In the genomic region with DNA sequence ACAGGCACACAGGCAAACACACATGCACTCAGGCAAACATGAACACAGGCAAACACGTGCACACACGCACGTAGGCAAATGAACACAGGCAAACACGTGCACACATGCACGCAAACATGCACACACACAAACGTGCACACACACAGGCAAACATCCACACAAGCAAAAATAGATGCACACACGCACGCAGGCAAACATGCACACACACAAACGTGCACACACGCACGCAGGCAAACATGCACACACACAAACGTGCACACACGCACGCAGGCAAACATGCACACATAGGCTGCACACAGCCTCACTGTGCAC, we compare ENCODE assay signal across 7 cellular contexts. TPM values are rescaled to one million over a fixed set of nuclear protein-coding genes. Genes with fewer than 3 reads are reported as not detected.
DNase-seq lines count a peak whose midpoint lies in the region; ATAC-seq, FAIRE-seq and TF ChIP-seq lines count a peak whose summit lies in the region.
"Not testable (repeated sequence)": the region's sequence is repeated elsewhere in the genome, so short reads cannot be mapped to it uniquely, and the experiment has no call there.
"Had no signal": no experiment of that assay in that cellular context is flagged by ENCODE, and none has a peak within 500 bp of the region (broad histone marks: within the 10 kb centered on the region; RNA-seq: fewer than 3 reads in every experiment).

No MANE protein-coding gene starts in this region.

- BruUV-seq in K562 (replicated peaks; lab: Mats Ljungman, UMichigan) = not testable (repeated sequence)

- 81% methylated on average over 14 of the region's 14 CpGs for WGBS in K562 (ENCODE audit: insufficient coverage, low coverage, missing lambda C conversion rate)
- WGBS in gastroesophageal sphincter (ENCODE audit: low coverage in 1 of 2), 2 donors = 61 to 67% methylated on average over 6 to 7 of the region's 14 CpGs

- H3K79me2 ChIP-seq in K562 (ENCODE audit: control insufficient read depth, insufficient read depth, low read length) = peaks cover 31% of the 10 kb centered on the region
- H3K79me2 ChIP-seq in neural progenitor cell (ENCODE audit: low read depth) = not testable (repeated sequence)

- in situ Hi-C loops in K562 (cut with MboI) = not testable (repeated sequence)

- H3K4me3 ChIP-seq in HEK293 (ENCODE audit: low read depth, low read length); K562; gastroesophageal sphincter; neural progenitor cell; stomach smooth muscle (ENCODE audit: low read length in 2 of 2): not testable (repeated sequence)

- TF ChIP-seq EP300 in K562 (IDR thresholded peaks at IDR 0.05; ENCODE audit: low read length); gastroesophageal sphincter (IDR thresholded peaks at IDR 0.05): not testable (repeated sequence)

- H2AFZ ChIP-seq in K562 (ENCODE audit: low read depth, low read length); neural progenitor cell (replicated peaks): not testable (repeated sequence)

- peak; percentile 19 for FAIRE-seq in K562 (lab: Jason Lieb, UNC)

- H3K9ac ChIP-seq in K562 (ENCODE audit: insufficient read depth in 1 of 2, low read depth in 2 of 2, low read length in 2 of 2); neural progenitor cell; stomach smooth muscle (ENCODE audit: low read length in 2 of 2): not testable (repeated sequence)

- peaks cover 0 to 32% of the 10 kb centered on the region in 2 experiments; a peak in 2 of 3 replicates for H3K36me3 ChIP-seq in HEK293 (ENCODE audit: control insufficient read depth in 2 of 2, insufficient read depth in 1 of 2, low read length in 2 of 2)
- peaks cover 48% of the 10 kb centered on the region; the same call in 2 of the 3 replicates for H3K36me3 ChIP-seq in K562 (ENCODE audit: control insufficient read depth, insufficient read depth, low read length)
- peaks cover 0 to 54% of the 10 kb centered on the region in 2 donors for H3K36me3 ChIP-seq in gastroesophageal sphincter
- not testable (repeated sequence) for H3K36me3 ChIP-seq in neural progenitor cell
- H3K36me3 ChIP-seq in stomach smooth muscle (ENCODE audit: control insufficient read depth in 2 of 2, insufficient read depth in 2 of 2, low read length in 2 of 2) = peaks cover 21 to 34% of the 10 kb centered on the region in 2 donors

- peak overlapping the region; percentile 43 for H3K27ac Mint-ChIP-seq in neural progenitor cell

- peaks cover 31% of the 10 kb centered on the region for H3K4me1 Mint-ChIP-seq in neural progenitor cell

- not testable (repeated sequence) for H3K27ac ChIP-seq in HEK293 (ENCODE audit: extremely low read depth, low read depth, low read length); K562 (ENCODE audit: extremely low read depth, low read depth, low read length); neural progenitor cell
- H3K27ac ChIP-seq in gastroesophageal sphincter (peak overlapping the region in 3 of 4 donors; percentile 92 to 100 (median 99)), stomach smooth muscle (ENCODE audit: low read length) (peak overlapping the region; percentile 100)

- not testable (repeated sequence) for TF ChIP-seq RAD21 in K562 (CRISPR knock-in tag; conservative IDR thresholded peaks at IDR 0.05 in 1 of 2, IDR thresholded peaks at IDR 0.05 in 1 of 2)

- ATAC-seq in K562, gastroesophageal sphincter: not testable (repeated sequence)

- H3K9me3 ChIP-seq in HEK293 (ENCODE audit: control insufficient read depth, insufficient read depth, low read depth, low read length); K562 (replicated peaks; ENCODE audit: control insufficient read depth, insufficient read depth, low read depth, low read length); gastroesophageal sphincter; neural progenitor cell (ENCODE audit: low read depth); stomach smooth muscle (ENCODE audit: control insufficient read depth in 2 of 2, low read length in 2 of 2): not testable (repeated sequence)

- TF ChIP-seq POLR2A in K562 (conservative IDR thresholded peaks at IDR 0.05); gastroesophageal sphincter (IDR thresholded peaks at IDR 0.05): not testable (repeated sequence)

- H3K9me1 ChIP-seq in K562 (ENCODE audit: control insufficient read depth, insufficient read depth, low read length) = not testable (repeated sequence)

- H3K4me3 Mint-ChIP-seq in neural progenitor cell = peak overlapping the region; percentile 66

- H3K9me3 Mint-ChIP-seq in neural progenitor cell = not testable (repeated sequence)

- not testable (repeated sequence) for H3K27me3 ChIP-seq in K562 (ENCODE audit: control insufficient read depth in 2 of 2, insufficient read depth in 2 of 2, low read length in 2 of 2); gastroesophageal sphincter; neural progenitor cell; stomach smooth muscle (ENCODE audit: control insufficient read depth in 1 of 2, insufficient read depth in 2 of 2, low read length in 2 of 2)

- peaks cover 13% of the 10 kb centered on the region for H3K27me3 Mint-ChIP-seq in neural progenitor cell (ENCODE audit: insufficient read depth, low read depth)

- H3K36me3 Mint-ChIP-seq in neural progenitor cell = not testable (repeated sequence)

- DNase-seq in K562 (ENCODE audit: extremely low read depth in 1 of 4, low spot score in 3 of 4); neural progenitor cell (ENCODE audit: low spot score): not testable (repeated sequence)

- H3K4me1 ChIP-seq in HEK293 (ENCODE audit: control insufficient read depth, insufficient read depth, low read length) = not testable (repeated sequence)
- peaks cover 22 to 73% of the 10 kb centered on the region in 2 experiments for H3K4me1 ChIP-seq in K562 (replicated peaks in 1 of 2; ENCODE audit: control insufficient read depth in 2 of 2, insufficient read depth in 2 of 2, low read length in 2 of 2)
- H3K4me1 ChIP-seq in gastroesophageal sphincter = peaks cover 2 to 61% (median 37%) of the 10 kb centered on the region in 3 donors
- peaks cover 27% of the 10 kb centered on the region for H3K4me1 ChIP-seq in neural progenitor cell
- peaks cover 57% of the 10 kb centered on the region for H3K4me1 ChIP-seq in stomach smooth muscle (ENCODE audit: control insufficient read depth, insufficient read depth, low read length)

- H3K4me2 ChIP-seq in K562 (ENCODE audit: insufficient read depth, low read length); neural progenitor cell: not testable (repeated sequence)

- POLR2A ChIA-PET in HEK293 (lab: Yijun Ruan, JAX) (interaction anchor here (1.8 kb wide), 1 partner anchor 302 kb away, joined by 3 read pairs; no protein-coding TSS in a partner anchor), K562 (lab: Yijun Ruan, JAX) (interaction anchor here (1.5 kb wide), 1 partner anchor 31 kb away, joined by 4 read pairs; no protein-coding TSS in a partner anchor)

- intact Hi-C loops in K562 (cut with micrococcal nuclease) = not testable (repeated sequence)

- H4K20me1 ChIP-seq in K562 (replicated peaks; ENCODE audit: control insufficient read depth, insufficient read depth, low read length) (peaks cover 11% of the 10 kb centered on the region; the same call in 1 of the 2 replicates), neural progenitor cell (ENCODE audit: low read depth) (peaks cover 47% of the 10 kb centered on the region)

- CTCF ChIA-PET in HEK293 (lab: Yijun Ruan, JAX) (interaction anchor here (0.6 to 3.5 kb wide), 12 partner anchors 20 to 611 kb away, joined by 3 to 25 read pairs (median 5); a partner anchor contains a TSS), K562 (lab: Yijun Ruan, JAX; ENCODE audit: low intra/inter-chr PET ratio) (interaction anchor here (1.4 to 2.4 kb wide), 3 partner anchors 34 to 53 kb away, joined by 5 to 24 read pairs (median 8); no protein-coding TSS in a partner anchor)

- TF ChIP-seq CTCF in HEK293 (tag by site-specific recombination; IDR thresholded peaks at IDR 0.05); K562 (IDR thresholded peaks at IDR 0.05 in 2 of 3, conservative IDR thresholded peaks at IDR 0.05 in 1 of 3; ENCODE audit: insufficient read depth in 2 of 3, low read depth in 1 of 3, low read length in 3 of 3); gastroesophageal sphincter (IDR thresholded peaks at IDR 0.05); neural progenitor cell (IDR thresholded peaks at IDR 0.05): not testable (repeated sequence)

- not testable (repeated sequence) for H3F3A ChIP-seq in neural progenitor cell (ENCODE audit: low read depth)

RNA-seq across cellular contexts. Expression of a gene that starts 33.8 kb away (rescaled TPM):
- total RNA-seq in K562 (2011; cell fraction: chromatin; rRNA removed; ENCODE audit: low replicate concordance) = 21.1 and 62.3 TPM in 2 replicates
- total RNA-seq in K562 (2011; cell fraction: nucleolus; rRNA removed) = 28.3 and 30.5 TPM in 2 replicates
- total RNA-seq in K562 (2011; cell fraction: nucleoplasm; rRNA removed) = 15.8 and 17.5 TPM in 2 replicates
- total RNA-seq in K562 (2014; rRNA removed) (6.0 and 10.7 TPM in 2 replicates), K562 (2014; rRNA removed; fragmentation: Illumina TruSeq; extraction: Trizol) (1.4 and 1.9 TPM in 2 replicates), K562 (2015; rRNA removed; fragmentation: Illumina TruSeq; extraction: Trizol) (4.1 and 5.3 TPM in 2 replicates), K562 (2021) (21.4 and 22.1 TPM in 2 replicates), gastroesophageal sphincter (100 to 1,000 TPM in 1 of 4 donors, 10 to 100 TPM in 3; 50.8 to 165 (median 61.5) TPM), neural progenitor cell (ENCODE audit: low replicate concordance) (8.6 and 26.6 TPM in 2 replicates)
- polyA plus RNA-seq in K562 (2011; rRNA removed) (2.9 and 5.8 TPM in 2 replicates), K562 (2014; fragmentation: Illumina TruSeq; extraction: Trizol) (8.0 and 11.3 TPM in 2 replicates), K562 (2014; fragmentation: Nextera tagmentation; extraction: Ambion mirVana) (under 1 TPM; 0.38 to 0.61 TPM), K562 (2014; rRNA removed) (7.6 and 8.3 TPM in 2 replicates)
- 2.9 and 6.4 TPM in 2 replicates for polyA plus RNA-seq in K562 (2011; cell fraction: cytosol; rRNA removed)
- polyA plus RNA-seq in K562 (2011; cell fraction: nucleus; rRNA removed) = 9.4 and 20.2 TPM in 2 replicates
- 16.8 and 22.4 TPM in 2 replicates for polyA plus RNA-seq in K562 (2012)
- polyA minus RNA-seq in K562 (2011; rRNA and poly(A)+ RNA removed) = 5.1 and 9.5 TPM in 2 replicates
- 15.8 and 26.9 TPM in 2 replicates for polyA minus RNA-seq in K562 (2011; cell fraction: cytosol; rRNA and poly(A)+ RNA removed)
- 13.1 and 15.9 TPM in 2 replicates for polyA minus RNA-seq in K562 (2011; cell fraction: nucleus; rRNA and poly(A)+ RNA removed)

RNA-seq across cellular contexts. Expression of a gene that starts 39.9 kb away (rescaled TPM):
- total RNA-seq in K562 (2011; cell fraction: chromatin; rRNA removed; ENCODE audit: low replicate concordance) = 35.4 and 89.8 TPM in 2 replicates
- total RNA-seq in K562 (2011; cell fraction: nucleolus; rRNA removed) = 60.3 and 65.9 TPM in 2 replicates
- 35.3 and 37.6 TPM in 2 replicates for total RNA-seq in K562 (2011; cell fraction: nucleoplasm; rRNA removed)
- total RNA-seq in K562 (2014; rRNA removed) (46.5 and 57.8 TPM in 2 replicates), K562 (2014; rRNA removed; fragmentation: Illumina TruSeq; extraction: Trizol) (7.6 and 7.9 TPM in 2 replicates), K562 (2015; rRNA removed; fragmentation: Illumina TruSeq; extraction: Trizol) (25.6 and 27.3 TPM in 2 replicates), K562 (2021) (42.1 and 49.2 TPM in 2 replicates), gastroesophageal sphincter (10 to 100 TPM; 20.3 to 34.2 (median 28.6) TPM), neural progenitor cell (ENCODE audit: low replicate concordance) (6.0 and 35.4 TPM in 2 replicates)
- polyA plus RNA-seq in K562 (2011; rRNA removed) (15.0 and 19.4 TPM in 2 replicates), K562 (2014; fragmentation: Illumina TruSeq; extraction: Trizol) (9.6 and 20.4 TPM in 2 replicates), K562 (2014; fragmentation: Nextera tagmentation; extraction: Ambion mirVana) (under 1 TPM; 0.15 to 0.52 TPM), K562 (2014; rRNA removed) (35.0 and 36.4 TPM in 2 replicates)
- 21.9 and 50.9 TPM in 2 replicates for polyA plus RNA-seq in K562 (2011; cell fraction: cytosol; rRNA removed)
- polyA plus RNA-seq in K562 (2011; cell fraction: nucleus; rRNA removed) = 54.2 and 84.9 TPM in 2 replicates
- polyA plus RNA-seq in K562 (2012) = 22.8 and 28.5 TPM in 2 replicates
- 4.5 and 9.4 TPM in 2 replicates for polyA minus RNA-seq in K562 (2011; rRNA and poly(A)+ RNA removed)
- 13.0 and 16.6 TPM in 2 replicates for polyA minus RNA-seq in K562 (2011; cell fraction: cytosol; rRNA and poly(A)+ RNA removed)
- polyA minus RNA-seq in K562 (2011; cell fraction: nucleus; rRNA and poly(A)+ RNA removed) = 9.6 and 12.0 TPM in 2 replicates

RNA-seq across cellular contexts. Expression of a gene that starts 41.7 kb away (rescaled TPM):
- total RNA-seq in K562 (2011; cell fraction: chromatin; rRNA removed; ENCODE audit: low replicate concordance) = 1.8 and 7.1 TPM in 2 replicates
- 2.9 and 3.5 TPM in 2 replicates for total RNA-seq in K562 (2011; cell fraction: nucleolus; rRNA removed)
- 1.8 and 2.6 TPM in 2 replicates for total RNA-seq in K562 (2011; cell fraction: nucleoplasm; rRNA removed)
- 0.82 and 1.3 TPM in 2 replicates for total RNA-seq in K562 (2014; rRNA removed)
- 0.11 and 0.38 TPM in 2 replicates for total RNA-seq in K562 (2014; rRNA removed; fragmentation: Illumina TruSeq; extraction: Trizol)
- 0.34 and 0.58 TPM in 2 replicates for total RNA-seq in K562 (2015; rRNA removed; fragmentation: Illumina TruSeq; extraction: Trizol)
- total RNA-seq in K562 (2021) = 0.92 and 2.4 TPM in 2 replicates
- 1.8 and 2.2 TPM in 2 replicates for polyA plus RNA-seq in K562 (2011; rRNA removed)
- 1.9 and 5.2 TPM in 2 replicates for polyA plus RNA-seq in K562 (2011; cell fraction: cytosol; rRNA removed)
- 4.3 and 9.8 TPM in 2 replicates for polyA plus RNA-seq in K562 (2011; cell fraction: nucleus; rRNA removed)
- polyA plus RNA-seq in K562 (2012) = 3.2 and 4.0 TPM in 2 replicates
- polyA plus RNA-seq in K562 (2014; fragmentation: Illumina TruSeq; extraction: Trizol) = 0.54 and 1.1 TPM in 2 replicates
- under 1 TPM in 1 of 2 experiments, not detected in 1; 0.11 TPM for polyA plus RNA-seq in K562 (2014; fragmentation: Nextera tagmentation; extraction: Ambion mirVana)
- 0.56 and 0.73 TPM in 2 replicates for polyA plus RNA-seq in K562 (2014; rRNA removed)
- polyA minus RNA-seq in K562 (2011; rRNA and poly(A)+ RNA removed) = 1.5 and 1.9 TPM in 2 replicates
- 0.86 and 2.2 TPM in 2 replicates for polyA minus RNA-seq in K562 (2011; cell fraction: cytosol; rRNA and poly(A)+ RNA removed)
- polyA minus RNA-seq in K562 (2011; cell fraction: nucleus; rRNA and poly(A)+ RNA removed) = 2.3 and 3.4 TPM in 2 replicates
- total RNA-seq in gastroesophageal sphincter = 1 to 10 TPM in 1 of 4 donors, under 1 TPM in 1, not detected in 2; 0.78 to 3.6 TPM
- 14.7 and 32.5 TPM in 2 replicates for total RNA-seq in neural progenitor cell (ENCODE audit: low replicate concordance)
- total RNA-seq: H4 had no signal

RNA-seq across cellular contexts. Expression of a gene that starts 59.8 kb away (rescaled TPM):
- total RNA-seq in K562 (2011; cell fraction: chromatin; rRNA removed; ENCODE audit: low replicate concordance) = 10.2 and 37.7 TPM in 2 replicates
- 58.8 and 84.5 TPM in 2 replicates for total RNA-seq in K562 (2011; cell fraction: nucleolus; rRNA removed)
- total RNA-seq in K562 (2011; cell fraction: nucleoplasm; rRNA removed) = 27.7 and 36.4 TPM in 2 replicates
- total RNA-seq in K562 (2014; rRNA removed) (2.5 and 5.2 TPM in 2 replicates), K562 (2014; rRNA removed; fragmentation: Illumina TruSeq; extraction: Trizol) (2.3 and 2.8 TPM in 2 replicates), K562 (2015; rRNA removed; fragmentation: Illumina TruSeq; extraction: Trizol) (2.5 and 3.1 TPM in 2 replicates), K562 (2021) (21.0 and 24.0 TPM in 2 replicates), gastroesophageal sphincter (10 to 100 TPM in 1 of 4 donors, 1 to 10 TPM in 3; 1.4 to 14.9 (median 4.5) TPM), neural progenitor cell (ENCODE audit: low replicate concordance) (0.09 TPM in 1 of 2 replicates, not detected in the other)
- polyA plus RNA-seq in K562 (2011; rRNA removed) (2.9 and 4.4 TPM in 2 replicates), K562 (2014; fragmentation: Illumina TruSeq; extraction: Trizol) (4.3 and 6.7 TPM in 2 replicates), K562 (2014; fragmentation: Nextera tagmentation; extraction: Ambion mirVana) (1 to 10 TPM; 1.5 to 2.6 TPM), K562 (2014; rRNA removed) (5.7 and 6.1 TPM in 2 replicates)
- polyA plus RNA-seq in K562 (2011; cell fraction: cytosol; rRNA removed) = 4.0 and 21.7 TPM in 2 replicates
- polyA plus RNA-seq in K562 (2011; cell fraction: nucleus; rRNA removed) = 3.7 and 12.5 TPM in 2 replicates
- polyA plus RNA-seq in K562 (2012) = 11.5 and 11.6 TPM in 2 replicates
- 0.90 and 1.6 TPM in 2 replicates for polyA minus RNA-seq in K562 (2011; rRNA and poly(A)+ RNA removed)
- polyA minus RNA-seq in K562 (2011; cell fraction: cytosol; rRNA and poly(A)+ RNA removed) = 17.4 and 19.6 TPM in 2 replicates
- polyA minus RNA-seq in K562 (2011; cell fraction: nucleus; rRNA and poly(A)+ RNA removed) = 3.1 and 6.1 TPM in 2 replicates
- total RNA-seq: H4, HT-29 had no signal
